Comparison of ENCODE assay signal across 1 cellular context in the genomic region with DNA sequence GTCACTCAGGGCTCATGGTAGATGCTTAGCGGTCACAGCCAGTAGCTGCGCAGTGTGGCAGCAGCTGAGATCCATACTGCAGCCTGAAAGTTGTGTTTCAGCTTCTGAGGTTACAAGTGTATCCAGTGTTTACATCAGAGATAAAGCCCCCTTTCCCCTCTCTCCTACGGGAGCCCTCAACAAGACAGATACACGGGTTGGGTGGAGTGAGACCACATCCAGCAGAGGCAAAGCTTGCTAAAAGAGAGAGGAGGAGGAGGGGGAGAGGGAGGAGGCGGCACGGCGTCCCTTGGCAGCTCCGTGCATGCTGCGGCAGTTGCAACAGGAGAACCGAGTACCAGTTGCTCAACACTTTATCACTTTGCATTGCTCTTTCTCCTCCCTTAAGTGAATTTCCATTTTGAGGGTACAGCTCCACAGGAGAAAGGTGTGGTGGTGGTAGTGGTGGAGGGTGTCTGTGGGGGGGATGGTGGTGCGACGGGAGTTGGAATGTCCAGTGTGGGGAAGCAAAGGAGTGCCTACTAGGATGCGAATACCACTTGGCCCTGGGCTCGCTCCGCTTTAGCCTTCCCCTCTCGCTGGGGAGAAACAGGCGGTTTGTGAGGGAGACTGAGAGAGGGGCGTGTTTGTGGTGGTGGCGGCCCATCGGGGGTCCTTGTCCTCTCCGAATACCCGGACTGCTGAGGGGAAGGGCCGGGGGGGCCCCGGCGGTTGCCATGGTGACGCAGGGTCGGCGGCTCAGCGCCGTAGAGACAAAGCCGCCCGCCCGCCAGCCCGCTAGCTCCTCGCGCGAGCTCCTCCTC.
TF ChIP-seq lines count a peak whose summit lies in the region.

No MANE protein-coding gene starts in this region.

TF ChIP-seq in K562, 482 proteins besides CTCF, POLR2A, EP300 and RAD21 (continued from another document and continues in another):
- TF ChIP-seq, protein P1, sequence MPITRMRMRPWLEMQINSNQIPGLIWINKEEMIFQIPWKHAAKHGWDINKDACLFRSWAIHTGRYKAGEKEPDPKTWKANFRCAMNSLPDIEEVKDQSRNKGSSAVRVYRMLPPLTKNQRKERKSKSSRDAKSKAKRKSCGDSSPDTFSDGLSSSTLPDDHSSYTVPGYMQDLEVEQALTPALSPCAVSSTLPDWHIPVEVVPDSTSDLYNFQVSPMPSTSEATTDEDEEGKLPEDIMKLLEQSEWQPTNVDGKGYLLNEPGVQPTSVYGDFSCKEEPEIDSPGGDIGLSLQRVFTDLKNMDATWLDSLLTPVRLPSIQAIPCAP (CRISPR knock-in tag; IDR thresholded peaks at IDR 0.05; ENCODE audit: borderline replicate concordance): no peak
- TF ChIP-seq KHSRP (IDR thresholded peaks at IDR 0.05) (no peak), ZNF124 (CRISPR knock-in tag; IDR thresholded peaks at IDR 0.05) (no peak), LARP7 (IDR thresholded peaks at IDR 0.05) (0 out of 2 replicates have a peak, but pooled peaks have one; percentile 38), FOXA3 (CRISPR knock-in tag; conservative IDR thresholded peaks at IDR 0.05 in 1 of 2, IDR thresholded peaks at IDR 0.05 in 1 of 2) (peak in 1 of 2 experiments; percentile 46; a peak in 1 of 4 replicates), GATAD2A (IDR thresholded peaks at IDR 0.05) (0 out of 2 replicates have a peak, but pooled peaks have one; percentile 37), ZBTB2 (IDR thresholded peaks at IDR 0.05) (no peak), ETS2 (tag; IDR thresholded peaks at IDR 0.05; ENCODE audit: borderline replicate concordance, poor library complexity, severe bottlenecking) (no peak), PML (IDR thresholded peaks at IDR 0.05; ENCODE audit: low read length) (no peak), CHD4 (IDR thresholded peaks at IDR 0.05; ENCODE audit: insufficient read depth, insufficient replicate concordance, low read depth, low read length, poor library complexity, severe bottlenecking) (peak; percentile 38), BRD4 (IDR thresholded peaks at IDR 0.05) (0 out of 2 replicates have a peak, but pooled peaks have one; percentile 15), DACH1 (IDR thresholded peaks at IDR 0.05; ENCODE audit: partially characterized antibody) (no peak), FOXK2 (conservative IDR thresholded peaks at IDR 0.05 in 1 of 2, IDR thresholded peaks at IDR 0.05 in 1 of 2; ENCODE audit: low read depth in 2 of 2) (peak; percentile 77 to 84), BRD9 (IDR thresholded peaks at IDR 0.05; ENCODE audit: low read depth, partially characterized antibody) (peak; percentile 80), SREBF2 (CRISPR knock-in tag; IDR thresholded peaks at IDR 0.05) (no peak), MXI1 (IDR thresholded peaks at IDR 0.05; ENCODE audit: low read depth, low read length) (no peak), HMG20B (CRISPR knock-in tag; IDR thresholded peaks at IDR 0.05) (no peak), KDM5B (IDR thresholded peaks at IDR 0.05; ENCODE audit: insufficient replicate concordance, low read depth, low read length) (peak; percentile 71), MAFG (tag; conservative IDR thresholded peaks at IDR 0.05) (no peak), CC2D1A (IDR thresholded peaks at IDR 0.05) (no peak), SIN3A (IDR thresholded peaks at IDR 0.05; ENCODE audit: borderline replicate concordance in 2 of 2, control insufficient read depth in 1 of 2, low read depth in 2 of 2, low read length in 2 of 2) (0 out of 4 replicates have a peak, but pooled peaks of 1 of the 2 experiments have one; percentile 52), ZNF589 (CRISPR knock-in tag; IDR thresholded peaks at IDR 0.05; ENCODE audit: low read depth) (no peak), E2F3 (CRISPR knock-in tag; IDR thresholded peaks at IDR 0.05) (no peak), SMAD3 (CRISPR knock-in tag; conservative IDR thresholded peaks at IDR 0.05) (no peak), SNIP1 (IDR thresholded peaks at IDR 0.05; ENCODE audit: low read depth) (no peak), HDGF (IDR thresholded peaks at IDR 0.05) (0 out of 2 replicates have a peak, but pooled peaks have one; percentile 67), CREB3 (tag; conservative IDR thresholded peaks at IDR 0.05; ENCODE audit: low read depth) (no peak), HIVEP1 (CRISPR knock-in tag; IDR thresholded peaks at IDR 0.05) (no peak), ARNT (IDR thresholded peaks at IDR 0.05) (no peak), ZNF764 (CRISPR knock-in tag; IDR thresholded peaks at IDR 0.05; ENCODE audit: low read depth) (no peak), ZKSCAN1 (IDR thresholded peaks at IDR 0.05; ENCODE audit: low read depth, low read length) (peak; percentile 77), ZNF384 (IDR thresholded peaks at IDR 0.05; ENCODE audit: low read depth, low read length) (no peak), BHLHE40 (IDR thresholded peaks at IDR 0.05; ENCODE audit: low read length) (no peak), TCF7L2 (IDR thresholded peaks at IDR 0.05; ENCODE audit: low read depth, low read length) (no peak), GABPB2 (CRISPR knock-in tag; conservative IDR thresholded peaks at IDR 0.05) (no peak), MAFK (IDR thresholded peaks at IDR 0.05; ENCODE audit: low read length) (no peak), NFE2L1 (tag; IDR thresholded peaks at IDR 0.05; ENCODE audit: borderline replicate concordance, low read depth) (no peak), KDM4B (IDR thresholded peaks at IDR 0.05; ENCODE audit: borderline replicate concordance in 2 of 2, low read depth in 1 of 2) (0 out of 4 replicates have a peak, but pooled peaks of 1 of the 2 experiments have one; percentile 38)
- TF ChIP-seq, protein P2, sequence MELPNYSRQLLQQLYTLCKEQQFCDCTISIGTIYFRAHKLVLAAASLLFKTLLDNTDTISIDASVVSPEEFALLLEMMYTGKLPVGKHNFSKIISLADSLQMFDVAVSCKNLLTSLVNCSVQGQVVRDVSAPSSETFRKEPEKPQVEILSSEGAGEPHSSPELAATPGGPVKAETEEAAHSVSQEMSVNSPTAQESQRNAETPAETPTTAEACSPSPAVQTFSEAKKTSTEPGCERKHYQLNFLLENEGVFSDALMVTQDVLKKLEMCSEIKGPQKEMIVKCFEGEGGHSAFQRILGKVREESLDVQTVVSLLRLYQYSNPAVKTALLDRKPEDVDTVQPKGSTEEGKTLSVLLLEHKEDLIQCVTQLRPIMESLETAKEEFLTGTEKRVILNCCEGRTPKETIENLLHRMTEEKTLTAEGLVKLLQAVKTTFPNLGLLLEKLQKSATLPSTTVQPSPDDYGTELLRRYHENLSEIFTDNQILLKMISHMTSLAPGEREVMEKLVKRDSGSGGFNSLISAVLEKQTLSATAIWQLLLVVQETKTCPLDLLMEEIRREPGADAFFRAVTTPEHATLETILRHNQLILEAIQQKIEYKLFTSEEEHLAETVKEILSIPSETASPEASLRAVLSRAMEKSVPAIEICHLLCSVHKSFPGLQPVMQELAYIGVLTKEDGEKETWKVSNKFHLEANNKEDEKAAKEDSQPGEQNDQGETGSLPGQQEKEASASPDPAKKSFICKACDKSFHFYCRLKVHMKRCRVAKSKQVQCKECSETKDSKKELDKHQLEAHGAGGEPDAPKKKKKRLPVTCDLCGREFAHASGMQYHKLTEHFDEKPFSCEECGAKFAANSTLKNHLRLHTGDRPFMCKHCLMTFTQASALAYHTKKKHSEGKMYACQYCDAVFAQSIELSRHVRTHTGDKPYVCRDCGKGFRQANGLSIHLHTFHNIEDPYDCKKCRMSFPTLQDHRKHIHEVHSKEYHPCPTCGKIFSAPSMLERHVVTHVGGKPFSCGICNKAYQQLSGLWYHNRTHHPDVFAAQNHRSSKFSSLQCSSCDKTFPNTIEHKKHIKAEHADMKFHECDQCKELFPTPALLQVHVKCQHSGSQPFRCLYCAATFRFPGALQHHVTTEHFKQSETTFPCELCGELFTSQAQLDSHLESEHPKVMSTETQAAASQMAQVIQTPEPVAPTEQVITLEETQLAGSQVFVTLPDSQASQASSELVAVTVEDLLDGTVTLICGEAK (IDR thresholded peaks at IDR 0.05): peak; percentile 73
- TF ChIP-seq, protein P2 (CRISPR knock-in tag; IDR thresholded peaks at IDR 0.05): no peak
- TF ChIP-seq, protein P3, sequence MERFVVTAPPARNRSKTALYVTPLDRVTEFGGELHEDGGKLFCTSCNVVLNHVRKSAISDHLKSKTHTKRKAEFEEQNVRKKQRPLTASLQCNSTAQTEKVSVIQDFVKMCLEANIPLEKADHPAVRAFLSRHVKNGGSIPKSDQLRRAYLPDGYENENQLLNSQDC (CRISPR knock-in tag; IDR thresholded peaks at IDR 0.05): no peak
- TF ChIP-seq, protein P4, sequence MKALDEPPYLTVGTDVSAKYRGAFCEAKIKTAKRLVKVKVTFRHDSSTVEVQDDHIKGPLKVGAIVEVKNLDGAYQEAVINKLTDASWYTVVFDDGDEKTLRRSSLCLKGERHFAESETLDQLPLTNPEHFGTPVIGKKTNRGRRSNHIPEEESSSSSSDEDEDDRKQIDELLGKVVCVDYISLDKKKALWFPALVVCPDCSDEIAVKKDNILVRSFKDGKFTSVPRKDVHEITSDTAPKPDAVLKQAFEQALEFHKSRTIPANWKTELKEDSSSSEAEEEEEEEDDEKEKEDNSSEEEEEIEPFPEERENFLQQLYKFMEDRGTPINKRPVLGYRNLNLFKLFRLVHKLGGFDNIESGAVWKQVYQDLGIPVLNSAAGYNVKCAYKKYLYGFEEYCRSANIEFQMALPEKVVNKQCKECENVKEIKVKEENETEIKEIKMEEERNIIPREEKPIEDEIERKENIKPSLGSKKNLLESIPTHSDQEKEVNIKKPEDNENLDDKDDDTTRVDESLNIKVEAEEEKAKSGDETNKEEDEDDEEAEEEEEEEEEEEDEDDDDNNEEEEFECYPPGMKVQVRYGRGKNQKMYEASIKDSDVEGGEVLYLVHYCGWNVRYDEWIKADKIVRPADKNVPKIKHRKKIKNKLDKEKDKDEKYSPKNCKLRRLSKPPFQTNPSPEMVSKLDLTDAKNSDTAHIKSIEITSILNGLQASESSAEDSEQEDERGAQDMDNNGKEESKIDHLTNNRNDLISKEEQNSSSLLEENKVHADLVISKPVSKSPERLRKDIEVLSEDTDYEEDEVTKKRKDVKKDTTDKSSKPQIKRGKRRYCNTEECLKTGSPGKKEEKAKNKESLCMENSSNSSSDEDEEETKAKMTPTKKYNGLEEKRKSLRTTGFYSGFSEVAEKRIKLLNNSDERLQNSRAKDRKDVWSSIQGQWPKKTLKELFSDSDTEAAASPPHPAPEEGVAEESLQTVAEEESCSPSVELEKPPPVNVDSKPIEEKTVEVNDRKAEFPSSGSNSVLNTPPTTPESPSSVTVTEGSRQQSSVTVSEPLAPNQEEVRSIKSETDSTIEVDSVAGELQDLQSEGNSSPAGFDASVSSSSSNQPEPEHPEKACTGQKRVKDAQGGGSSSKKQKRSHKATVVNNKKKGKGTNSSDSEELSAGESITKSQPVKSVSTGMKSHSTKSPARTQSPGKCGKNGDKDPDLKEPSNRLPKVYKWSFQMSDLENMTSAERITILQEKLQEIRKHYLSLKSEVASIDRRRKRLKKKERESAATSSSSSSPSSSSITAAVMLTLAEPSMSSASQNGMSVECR (CRISPR knock-in tag; IDR thresholded peaks at IDR 0.05): no peak; the same call in 1 of the 2 replicates
- TF ChIP-seq, protein P5, sequence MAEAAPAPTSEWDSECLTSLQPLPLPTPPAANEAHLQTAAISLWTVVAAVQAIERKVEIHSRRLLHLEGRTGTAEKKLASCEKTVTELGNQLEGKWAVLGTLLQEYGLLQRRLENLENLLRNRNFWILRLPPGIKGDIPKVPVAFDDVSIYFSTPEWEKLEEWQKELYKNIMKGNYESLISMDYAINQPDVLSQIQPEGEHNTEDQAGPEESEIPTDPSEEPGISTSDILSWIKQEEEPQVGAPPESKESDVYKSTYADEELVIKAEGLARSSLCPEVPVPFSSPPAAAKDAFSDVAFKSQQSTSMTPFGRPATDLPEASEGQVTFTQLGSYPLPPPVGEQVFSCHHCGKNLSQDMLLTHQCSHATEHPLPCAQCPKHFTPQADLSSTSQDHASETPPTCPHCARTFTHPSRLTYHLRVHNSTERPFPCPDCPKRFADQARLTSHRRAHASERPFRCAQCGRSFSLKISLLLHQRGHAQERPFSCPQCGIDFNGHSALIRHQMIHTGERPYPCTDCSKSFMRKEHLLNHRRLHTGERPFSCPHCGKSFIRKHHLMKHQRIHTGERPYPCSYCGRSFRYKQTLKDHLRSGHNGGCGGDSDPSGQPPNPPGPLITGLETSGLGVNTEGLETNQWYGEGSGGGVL (CRISPR knock-in tag; IDR thresholded peaks at IDR 0.05): no peak
